In the genomic region with DNA sequence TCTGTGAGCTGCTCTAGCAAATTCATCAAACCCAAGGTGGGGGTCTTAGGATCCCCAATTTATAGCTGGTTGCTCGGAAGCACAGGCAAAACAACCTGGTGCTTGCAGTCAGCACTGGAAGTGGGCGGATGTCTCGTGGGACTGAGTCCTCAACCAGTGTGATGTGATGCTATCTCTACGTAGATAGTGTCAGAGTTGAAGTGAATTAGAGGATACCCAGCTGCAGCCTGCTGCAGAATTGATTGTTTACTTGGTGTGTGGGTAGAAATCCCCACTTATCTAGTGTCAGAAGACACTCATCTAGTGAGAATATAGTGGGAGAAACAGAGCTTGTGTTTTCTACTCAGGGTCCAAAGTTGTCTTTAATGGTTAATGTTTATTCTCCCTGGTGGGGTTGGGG, we compare ENCODE assay signal across 30 cellular contexts.
"Had no signal": no experiment of that assay in that cellular context is flagged by ENCODE, and none has a peak within 500 bp of the region (broad histone marks: within the 10 kb centered on the region; RNA-seq: fewer than 3 reads in every experiment).

No MANE protein-coding gene starts in this region.

- H3K27ac ChIP-seq: adrenal gland, body of pancreas, esophagus muscularis mucosa, foreskin keratinocyte, gastrocnemius medialis, heart right ventricle, VCaP had no signal

- H3K27me3 ChIP-seq: adrenal gland, body of pancreas, esophagus muscularis mucosa, gastrocnemius medialis had no signal

- H3K27ac Mint-ChIP-seq: activated CD8-positive, alpha-beta T cell treated with anti-CD3 and anti-CD28 coated beads for 36 hours; activated naive CD8-positive, alpha-beta T cell treated with anti-CD3 and anti-CD28 coated beads for 36 hours; activated naive CD8-positive, alpha-beta T cell treated with anti-CD3 and anti-CD28 coated beads, Interleukin-2, amount 50 U/mL, for 24 hours; activated T-helper 17 cell treated with anti-CD3 and anti-CD28 coated beads, Interleukin-2, amount 50 U/mL, for 72 hours; effector memory CD8-positive, alpha-beta T cell; WTC11 had no signal

- H3K36me3 Mint-ChIP-seq: activated naive CD8-positive, alpha-beta T cell treated with anti-CD3 and anti-CD28 coated beads for 36 hours; WTC11 had no signal

- H3K4me1 ChIP-seq: adrenal gland, body of pancreas, foreskin keratinocyte, gastrocnemius medialis had no signal

- H3K4me3 Mint-ChIP-seq: activated CD8-positive, alpha-beta T cell treated with anti-CD3 and anti-CD28 coated beads for 36 hours; activated naive CD8-positive, alpha-beta T cell treated with anti-CD3 and anti-CD28 coated beads for 36 hours; activated naive CD8-positive, alpha-beta T cell treated with anti-CD3 and anti-CD28 coated beads, Interleukin-2, amount 50 U/mL, for 24 hours; activated T-cell treated with anti-CD3 and anti-CD28 coated beads, Interleukin-2, amount 50 U/mL, for 4 hours; activated T-helper 17 cell treated with anti-CD3 and anti-CD28 coated beads, Interleukin-2, amount 50 U/mL, for 72 hours; effector memory CD8-positive, alpha-beta T cell; WTC11 had no signal

- ATAC-seq: activated CD8-positive, alpha-beta T cell treated with anti-CD3 and anti-CD28 coated beads for 36 hours; activated naive CD8-positive, alpha-beta T cell treated with anti-CD3 and anti-CD28 coated beads, Interleukin-2, amount 50 U/mL, for 24 hours; activated T-cell treated with anti-CD3 and anti-CD28 coated beads, Interleukin-2, amount 50 U/mL, for 4 hours; activated T-helper 17 cell treated with anti-CD3 and anti-CD28 coated beads, Interleukin-2, amount 50 U/mL, for 72 hours; body of pancreas; effector memory CD8-positive, alpha-beta T cell; foreskin keratinocyte; gastrocnemius medialis; heart right ventricle; WTC11 had no signal

- H3K4me1 Mint-ChIP-seq: activated T-helper 17 cell treated with anti-CD3 and anti-CD28 coated beads, Interleukin-2, amount 50 U/mL, for 72 hours had no signal

- H3K9me3 ChIP-seq: adrenal gland, body of pancreas, esophagus muscularis mucosa, gastrocnemius medialis, heart right ventricle had no signal

- FAIRE-seq: colon had no signal

- H3K4me3 ChIP-seq: adrenal gland, body of pancreas, esophagus muscularis mucosa, gastrocnemius medialis, heart right ventricle had no signal

- H3K36me3 ChIP-seq: adrenal gland, esophagus muscularis mucosa, gastrocnemius medialis, heart right ventricle had no signal

- DNase-seq: activated CD4-positive, alpha-beta T cell treated with anti-CD3 and anti-CD28 coated beads for 48 hours; activated CD4-positive, alpha-beta T cell treated with anti-CD3 and anti-CD28 coated beads, Interleukin-2, amount 50 U/mL, for 1 hour; activated CD4-positive, alpha-beta T cell treated with anti-CD3 and anti-CD28 coated beads, Interleukin-2, amount 50 U/mL, for 48 hours; activated CD8-positive, alpha-beta memory T cell treated with anti-CD3 and anti-CD28 coated beads for 24 hours; activated CD8-positive, alpha-beta T cell treated with anti-CD3 and anti-CD28 coated beads for 36 hours; activated effector memory CD4-positive, alpha-beta T cell treated with Interleukin-2 at 50 U/mL for 16 hours; activated gamma-delta T cell treated with Interleukin-2 at 50 U/mL for 16 hours; activated naive CD4-positive, alpha-beta T cell treated with anti-CD3 and anti-CD28 coated beads, Interleukin-2, amount 50 U/mL, for 16 hours; activated naive CD4-positive, alpha-beta T cell treated with Interleukin-2 at 50 U/mL for 16 hours; activated naive CD8-positive, alpha-beta T cell treated with anti-CD3 and anti-CD28 coated beads for 36 hours; activated naive CD8-positive, alpha-beta T cell treated with anti-CD3 and anti-CD28 coated beads, Interleukin-2, amount 50 U/mL, for 24 hours; activated T-cell treated with anti-CD3 and anti-CD28 coated beads, Interleukin-2, amount 50 U/mL, for 4 hours; adrenal gland; amygdala; aorta; body of pancreas; caudate nucleus; cortex of kidney; dermis blood vessel endothelial cell; effector CD4-positive, alpha-beta T cell; effector memory CD8-positive, alpha-beta T cell; erythroblast; foreskin keratinocyte; gastrocnemius medialis; heart right ventricle had no signal

- H3K27me3 Mint-ChIP-seq: activated naive CD8-positive, alpha-beta T cell treated with anti-CD3 and anti-CD28 coated beads for 36 hours had no signal

- H3K9me3 Mint-ChIP-seq: activated CD8-positive, alpha-beta T cell treated with anti-CD3 and anti-CD28 coated beads for 36 hours; activated naive CD8-positive, alpha-beta T cell treated with anti-CD3 and anti-CD28 coated beads for 36 hours; activated naive CD8-positive, alpha-beta T cell treated with anti-CD3 and anti-CD28 coated beads, Interleukin-2, amount 50 U/mL, for 24 hours; activated T-cell treated with anti-CD3 and anti-CD28 coated beads, Interleukin-2, amount 50 U/mL, for 4 hours; activated T-helper 17 cell treated with anti-CD3 and anti-CD28 coated beads, Interleukin-2, amount 50 U/mL, for 72 hours; effector memory CD8-positive, alpha-beta T cell; WTC11 had no signal
